9 cellular contexts compared by ENCODE assay signal in the genomic region with DNA sequence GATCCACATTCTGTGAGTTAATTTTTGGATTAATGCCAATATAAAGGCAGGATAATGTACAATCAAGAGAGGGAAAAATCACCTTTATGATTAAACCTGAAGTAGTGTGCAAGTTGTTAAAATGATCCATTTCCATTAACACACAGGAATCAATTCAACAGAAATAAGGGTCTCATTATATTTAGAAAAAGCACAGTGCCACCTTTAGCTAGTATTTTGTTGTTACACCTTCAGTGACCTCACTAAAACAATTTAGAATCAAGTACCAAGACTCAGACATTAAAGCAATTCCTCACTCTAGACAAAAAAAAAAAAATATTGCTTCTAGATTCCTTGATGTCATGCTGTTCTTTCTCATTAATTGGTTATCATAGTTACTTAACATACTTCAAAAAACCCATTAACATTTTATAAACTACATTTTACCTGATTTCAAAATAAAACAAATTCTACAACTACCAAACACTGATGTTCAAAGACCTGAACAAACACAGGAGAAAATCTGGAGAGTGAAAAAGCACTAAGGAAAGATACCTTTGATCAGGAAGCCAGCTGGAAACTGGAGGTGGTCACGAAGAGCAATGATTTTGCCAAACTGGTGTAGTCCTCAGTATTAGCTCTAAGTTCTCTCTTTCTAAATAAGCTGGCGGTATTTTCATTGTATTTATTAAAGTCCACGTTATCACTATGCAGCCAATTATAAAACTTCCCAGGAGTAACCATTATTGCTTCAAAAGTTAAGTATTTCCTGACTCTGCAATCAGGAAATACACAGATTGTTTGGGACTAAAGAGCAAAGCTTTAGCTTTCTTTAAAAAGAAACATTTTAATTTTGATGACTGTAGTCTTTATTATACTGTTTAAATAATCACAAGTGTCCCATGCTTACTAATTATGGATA.
DNase-seq lines count a peak whose midpoint lies in the region; ATAC-seq, FAIRE-seq and TF ChIP-seq lines count a peak whose summit lies in the region.
"Had no signal": no experiment of that assay in that cellular context is flagged by ENCODE, and none has a peak within 500 bp of the region (broad histone marks: within the 10 kb centered on the region; RNA-seq: fewer than 3 reads in every experiment).

No MANE protein-coding gene starts in this region.

- TF ChIP-seq CTCF in GM13977 (IDR thresholded peaks at IDR 0.05; ENCODE audit: extremely low read depth, insufficient read depth, missing control alignments) (peak; percentile 34), keratinocyte (optimal IDR thresholded peaks at IDR 0.05 in 1 of 3, IDR thresholded peaks at IDR 0.05 in 1 of 3, conservative IDR thresholded peaks at IDR 0.05 in 1 of 3; ENCODE audit: extremely low read depth in 1 of 3, insufficient read depth in 2 of 3, low read length in 3 of 3) (no peak)
- peak; percentile 41 for TF ChIP-seq CTCF in activated CD8-positive, alpha-beta T cell treated with anti-CD3 and anti-CD28 coated beads for 36 hours (IDR thresholded peaks at IDR 0.05)

- H3K4me2 ChIP-seq in BLaER1 treated with 17β-estradiol and CSF1 and Interleukin-3, amounts not matched to agents 10 nM and 100 nM, result peak overlapping the region; percentile 68 to 82 (median 78)
- H3K4me2 ChIP-seq in keratinocyte (ENCODE audit: control insufficient read depth, extremely low read depth, insufficient read depth, low read depth, low read length), result peak overlapping the region; percentile 81

- no peak for FAIRE-seq in keratinocyte (lab: Jason Lieb, UNC)

- H3K4me3 ChIP-seq in BLaER1 treated with 17β-estradiol and CSF1 and Interleukin-3, amounts not matched to agents 10 nM and 100 nM, result peak overlapping the region in 7 of 10 experiments; percentile 7 to 40 (median 21); a peak in 8 of 20 replicates
- H3K4me3 ChIP-seq in keratinocyte (ENCODE audit: control insufficient read depth in 2 of 3, extremely low read depth in 1 of 3, insufficient read depth in 2 of 3, low read depth in 1 of 3, low read length in 3 of 3), result no peak overlapping the region

- intact Hi-C loops in activated CD8-positive, alpha-beta T cell treated with anti-CD3 and anti-CD28 coated beads for 36 hours (cut with micrococcal nuclease), result loop anchor here (5.0 kb wide), 1 partner anchor 116 kb away; the partner anchor contains the start of gene TBC1D4

- peak overlapping the region; percentile 58 for H3K4me3 Mint-ChIP-seq in activated CD8-positive, alpha-beta T cell treated with anti-CD3 and anti-CD28 coated beads for 36 hours

- no peak for ATAC-seq in activated CD8-positive, alpha-beta T cell treated with anti-CD3 and anti-CD28 coated beads for 36 hours

- no peaks in the 10 kb centered on the region for H3K27me3 Mint-ChIP-seq in activated CD8-positive, alpha-beta T cell treated with anti-CD3 and anti-CD28 coated beads for 36 hours

- peaks cover 39 to 68% (median 58%) of the 10 kb centered on the region in 10 experiments for H3K4me1 ChIP-seq in BLaER1 treated with 17β-estradiol and CSF1 and Interleukin-3, amounts not matched to agents 10 nM and 100 nM
- H3K4me1 ChIP-seq in keratinocyte (ENCODE audit: control insufficient read depth, extremely low read depth, insufficient read depth, low read length), result peaks cover 49% of the 10 kb centered on the region

- no peaks in the 10 kb centered on the region for H3K79me2 ChIP-seq in keratinocyte (ENCODE audit: control insufficient read depth, insufficient read depth, low read length)

- H3K9me3 ChIP-seq in BLaER1 treated with 17β-estradiol and CSF1 and Interleukin-3, amounts not matched to agents 10 nM and 100 nM (replicated peaks in 1 of 11), result no peaks in the 10 kb centered on the region
- H3K9me3 ChIP-seq in keratinocyte (ENCODE audit: control insufficient read depth, low read depth, low read length), result no peaks in the 10 kb centered on the region

- DNase-seq in GM13977 (ENCODE audit: low spot score), result no peak
- no peak for DNase-seq in activated CD8-positive, alpha-beta T cell treated with anti-CD3 and anti-CD28 coated beads for 36 hours
- DNase-seq in keratinocyte (ENCODE audit: low read depth, low spot score), result no peak
- DNase-seq in NCI-H69 (lab: John Stamatoyannopoulos, UW), result no peak
- no peak for DNase-seq in NCI-H774 (lab: John Stamatoyannopoulos, UW)
- DNase-seq in NCI-H446 (lab: John Stamatoyannopoulos, UW), result no peak
- DNase-seq: effector memory CD4-positive, alpha-beta T cell; NCI-H2029 treated with DMSO at 0.1 percent for 48 hours had no signal

- dilution Hi-C loops in keratinocyte (cut with MboI; ENCODE audit: extremely low pct_ligation_motif_present, low sequenced_read_pairs), result no loop called here

- no peak overlapping the region for H2AFZ ChIP-seq in keratinocyte (ENCODE audit: control insufficient read depth, low read length)

- H4K20me1 ChIP-seq in BLaER1 treated with 17β-estradiol and CSF1 and Interleukin-3, amounts not matched to agents 10 nM and 100 nM, result peaks cover 0 to 49% (median 5%) of the 10 kb centered on the region in 11 experiments; a peak in 6 of 22 replicates
- no peaks in the 10 kb centered on the region for H4K20me1 ChIP-seq in keratinocyte (ENCODE audit: control insufficient read depth, extremely low read depth, insufficient read depth, low read length)

- H3K36me3 ChIP-seq in BLaER1 treated with 17β-estradiol and CSF1 and Interleukin-3, amounts not matched to agents 10 nM and 100 nM, result peaks cover 0 to 10% (median 8%) of the 10 kb centered on the region in 11 experiments; a peak in 17 of 22 replicates
- no peaks in the 10 kb centered on the region for H3K36me3 ChIP-seq in keratinocyte (ENCODE audit: control insufficient read depth in 2 of 2, extremely low read depth in 1 of 2, insufficient read depth in 2 of 2, low read length in 2 of 2)

- no peaks in the 10 kb centered on the region for H3K36me3 Mint-ChIP-seq in activated CD8-positive, alpha-beta T cell treated with anti-CD3 and anti-CD28 coated beads for 36 hours (ENCODE audit: low read depth)

- H3K9me1 ChIP-seq in keratinocyte (ENCODE audit: control insufficient read depth, extremely low read depth, insufficient read depth, low read length), result no peaks in the 10 kb centered on the region

- POLR2A ChIA-PET in activated CD8-positive, alpha-beta T cell treated with anti-CD3 and anti-CD28 coated beads for 36 hours (lab: Charles Lee), result no interaction called here

- no peaks in the 10 kb centered on the region for H3K27me3 ChIP-seq in BLaER1 treated with 17β-estradiol and CSF1 and Interleukin-3, amounts not matched to agents 10 nM and 100 nM
- no peaks in the 10 kb centered on the region for H3K27me3 ChIP-seq in keratinocyte (ENCODE audit: control insufficient read depth, extremely low read depth, insufficient read depth, low read length)

- peak overlapping the region in 4 of 11 experiments; percentile 6 to 37 (median 18); a peak in 3 of 22 replicates for H3K9ac ChIP-seq in BLaER1 treated with 17β-estradiol and CSF1 and Interleukin-3, amounts not matched to agents 10 nM and 100 nM
- no peak overlapping the region for H3K9ac ChIP-seq in keratinocyte (ENCODE audit: control insufficient read depth, extremely low read depth, insufficient read depth, low read length)

- H3K4me1 Mint-ChIP-seq in activated CD8-positive, alpha-beta T cell treated with anti-CD3 and anti-CD28 coated beads for 36 hours (ENCODE audit: low read depth), result peaks cover 49% of the 10 kb centered on the region

- in situ Hi-C loops in GM13977 (cut with MboI; ENCODE audit: low pct_unique_long_range_greater_than_20kb, low sequenced_read_pairs, unreplicated experiment), result no loop called here

- CTCF ChIA-PET in activated CD8-positive, alpha-beta T cell treated with anti-CD3 and anti-CD28 coated beads for 36 hours (lab: Charles Lee), result interaction anchor here (1.2 to 2.3 kb wide), 6 partner anchors 9 to 147 kb away, joined by 3 to 11 read pairs (median 4); partner anchors contain the start of gene TBC1D4

- peak overlapping the region in 10 of 11 experiments; percentile 23 to 62 (median 52); a peak in 17 of 22 replicates for H3K27ac ChIP-seq in BLaER1 treated with 17β-estradiol and CSF1 and Interleukin-3, amounts not matched to agents 10 nM and 100 nM
- H3K27ac ChIP-seq in keratinocyte (ENCODE audit: control insufficient read depth, insufficient read depth, low read length), result peak overlapping the region; percentile 40

- no peaks in the 10 kb centered on the region for H3K9me3 Mint-ChIP-seq in activated CD8-positive, alpha-beta T cell treated with anti-CD3 and anti-CD28 coated beads for 36 hours

- peak overlapping the region; percentile 94 for H3K27ac Mint-ChIP-seq in activated CD8-positive, alpha-beta T cell treated with anti-CD3 and anti-CD28 coated beads for 36 hours

Comparison
In these comparisons a context has a peak if more than half of its experiments do, and no peak if none do; other contexts are left out.
1. H3K4me3 ChIP-seq: peak in BLaER1 treated with 17β-estradiol and CSF1 and Interleukin-3, amounts not matched to agents 10 nM and 100 nM (7 of 10); none in keratinocyte (0 of 3).
2. CTCF ChIP-seq: peak in GM13977 (single experiment) and activated CD8-positive, alpha-beta T cell treated with anti-CD3 and anti-CD28 coated beads for 36 hours (single experiment); none in keratinocyte (0 of 3).